Comparison of ENCODE assay signal across 8 cellular contexts in the genomic region with DNA sequence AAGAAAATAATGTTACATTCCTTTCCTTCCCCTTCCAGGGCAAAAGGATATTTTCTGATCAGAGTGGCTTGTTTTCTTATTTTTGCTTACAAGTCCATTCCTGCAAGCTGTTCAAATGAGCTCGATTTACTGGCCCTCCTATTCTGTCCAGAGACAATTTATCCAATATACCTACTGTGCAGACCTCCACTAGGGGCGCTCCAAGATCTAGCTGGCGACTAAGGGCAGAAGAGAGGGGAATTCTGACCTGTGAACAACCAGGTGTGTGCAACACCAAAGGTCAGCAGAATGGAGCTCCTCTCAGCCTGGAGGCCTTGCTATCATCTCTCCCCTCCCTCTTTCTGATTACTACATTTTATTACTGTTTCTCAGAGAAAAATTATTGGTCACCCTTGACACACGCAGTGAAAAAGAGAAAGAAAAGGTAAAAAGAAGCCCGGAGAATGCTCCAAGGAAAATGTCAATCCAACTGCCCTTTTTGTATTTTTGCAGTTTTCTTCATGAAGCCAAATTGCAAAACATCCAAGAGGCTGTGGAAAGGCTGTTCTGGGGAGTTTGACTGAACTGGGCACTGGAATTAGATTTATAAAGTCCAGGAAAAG. TPM values are rescaled to one million over a fixed set of nuclear protein-coding genes. Genes with fewer than 3 reads are reported as not detected.
DNase-seq lines count a peak whose midpoint lies in the region; ATAC-seq and TF ChIP-seq lines count a peak whose summit lies in the region.

No MANE protein-coding gene starts in this region.

- H3K9ac ChIP-seq in fibroblast of lung (ENCODE audit: insufficient read depth, low read length) = no peak overlapping the region

- peak; percentile 31 to 51 for TF ChIP-seq CTCF in fibroblast of lung (conservative IDR thresholded peaks at IDR 0.05 in 1 of 2, IDR thresholded peaks at IDR 0.05 in 1 of 2; ENCODE audit: low read depth in 1 of 2, low read length in 2 of 2)

- no peak overlapping the region for H3K27ac ChIP-seq in fibroblast of lung (ENCODE audit: insufficient read depth, low read length)

- H3K4me2 ChIP-seq in fibroblast of lung (ENCODE audit: extremely low read depth, insufficient read depth, low read length) = no peak overlapping the region

- CTCF ChIA-PET in activated naive CD4-positive, alpha-beta T cell treated with anti-CD3 and anti-CD28 coated beads, Interleukin-2, amount 10 ng/mL, durations not matched to agents 7 days and 5 days (lab: Charles Lee) = interaction anchor here (0.8 to 1.3 kb wide), 6 partner anchors 34 to 203 kb away, joined by 3 to 5 read pairs (median 3); no protein-coding TSS in a partner anchor

- H3K36me3 Mint-ChIP-seq in activated naive CD4-positive, alpha-beta T cell treated with anti-CD3 and anti-CD28 coated beads, Interleukin-2, amount 10 ng/mL, durations not matched to agents 7 days and 5 days = no peaks in the 10 kb centered on the region

- no peak overlapping the region for H2AFZ ChIP-seq in fibroblast of lung (ENCODE audit: low read length)

- peaks cover 5% of the 10 kb centered on the region for H3K4me1 Mint-ChIP-seq in activated naive CD4-positive, alpha-beta T cell treated with anti-CD3 and anti-CD28 coated beads, Interleukin-2, amount 10 ng/mL, durations not matched to agents 7 days and 5 days

- peaks cover 56% of the 10 kb centered on the region for H3K27me3 Mint-ChIP-seq in activated naive CD4-positive, alpha-beta T cell treated with anti-CD3 and anti-CD28 coated beads, Interleukin-2, amount 10 ng/mL, durations not matched to agents 7 days and 5 days

- peaks cover 8% of the 10 kb centered on the region for H3K27me3 ChIP-seq in fibroblast of lung (ENCODE audit: control insufficient read depth, insufficient read depth, low read length)

- ATAC-seq in GM21786 (IDR thresholded peaks at IDR 0.05; ENCODE audit: unreplicated experiment) (no peak), HG03342 (IDR thresholded peaks at IDR 0.05; ENCODE audit: unreplicated experiment) (no peak)

- H3K9me3 Mint-ChIP-seq in activated naive CD4-positive, alpha-beta T cell treated with anti-CD3 and anti-CD28 coated beads, Interleukin-2, amount 10 ng/mL, durations not matched to agents 7 days and 5 days = no peaks in the 10 kb centered on the region

- H3K4me1 ChIP-seq in fibroblast of lung (ENCODE audit: control insufficient read depth, extremely low read depth, insufficient read depth, low read length) = no peaks in the 10 kb centered on the region

- no peaks in the 10 kb centered on the region for H3K79me2 ChIP-seq in fibroblast of lung (ENCODE audit: control insufficient read depth, insufficient read depth, low read length)

- intact Hi-C loops in posterior cingulate gyrus (cut with DNase I) = loop anchor here (10.0 kb wide), 1 partner anchor 52 kb away; no protein-coding TSS in a partner anchor

- H3K36me3 ChIP-seq in fibroblast of lung (ENCODE audit: control insufficient read depth, insufficient read depth, low read length) = no peaks in the 10 kb centered on the region

- H3K4me3 ChIP-seq in fibroblast of lung (replicated peaks in 1 of 4; ENCODE audit: control extremely low read depth in 1 of 4, insufficient read depth in 1 of 4, low read depth in 3 of 4, low read length in 4 of 4) = no peak overlapping the region

- no peaks in the 10 kb centered on the region for H4K20me1 ChIP-seq in fibroblast of lung (ENCODE audit: control insufficient read depth, extremely low read depth, insufficient read depth, low read length)

- no peak overlapping the region for H3K4me3 Mint-ChIP-seq in activated naive CD4-positive, alpha-beta T cell treated with anti-CD3 and anti-CD28 coated beads, Interleukin-2, amount 10 ng/mL, durations not matched to agents 7 days and 5 days

- DNase-seq in activated naive CD4-positive, alpha-beta T cell treated with anti-CD3 and anti-CD28 coated beads, Interleukin-2, amount 10 ng/mL, durations not matched to agents 7 days and 5 days = peak; percentile 40
- DNase-seq in activated naive CD4-positive, alpha-beta T cell treated with Interleukin-2 at 50 U/mL for 16 hours = no peak
- DNase-seq in MV-4-11 (lab: John Stamatoyannopoulos, UW) (peak; percentile 5), SKM-1 treated with dmso at 0.1 percent for 144 hours (lab: John Stamatoyannopoulos, UW; ENCODE audit: unreplicated experiment) (peak; percentile 14), fibroblast of lung (ENCODE audit: low read depth in 2 of 2) (peak; percentile 1 to 9), posterior cingulate gyrus (peak in 7 of 10 donors; percentile 42 to 88 (median 52))

- no peak overlapping the region for H3K27ac Mint-ChIP-seq in activated naive CD4-positive, alpha-beta T cell treated with anti-CD3 and anti-CD28 coated beads, Interleukin-2, amount 10 ng/mL, durations not matched to agents 7 days and 5 days

- no peaks in the 10 kb centered on the region for H3K9me3 ChIP-seq in fibroblast of lung (ENCODE audit: control insufficient read depth, insufficient read depth, low read depth, low read length)

RNA-seq across cellular contexts. Expression of a gene that starts 3.2 kb away (rescaled TPM):
- total RNA-seq in fibroblast of lung = not detected in 2 replicates
- not detected in 2 replicates for polyA plus RNA-seq in fibroblast of lung
- not detected in 2 replicates for polyA plus RNA-seq in fibroblast of lung (2012)
- not detected in 2 replicates for polyA minus RNA-seq in fibroblast of lung (ENCODE audit: low replicate concordance)
